In the genomic region with DNA sequence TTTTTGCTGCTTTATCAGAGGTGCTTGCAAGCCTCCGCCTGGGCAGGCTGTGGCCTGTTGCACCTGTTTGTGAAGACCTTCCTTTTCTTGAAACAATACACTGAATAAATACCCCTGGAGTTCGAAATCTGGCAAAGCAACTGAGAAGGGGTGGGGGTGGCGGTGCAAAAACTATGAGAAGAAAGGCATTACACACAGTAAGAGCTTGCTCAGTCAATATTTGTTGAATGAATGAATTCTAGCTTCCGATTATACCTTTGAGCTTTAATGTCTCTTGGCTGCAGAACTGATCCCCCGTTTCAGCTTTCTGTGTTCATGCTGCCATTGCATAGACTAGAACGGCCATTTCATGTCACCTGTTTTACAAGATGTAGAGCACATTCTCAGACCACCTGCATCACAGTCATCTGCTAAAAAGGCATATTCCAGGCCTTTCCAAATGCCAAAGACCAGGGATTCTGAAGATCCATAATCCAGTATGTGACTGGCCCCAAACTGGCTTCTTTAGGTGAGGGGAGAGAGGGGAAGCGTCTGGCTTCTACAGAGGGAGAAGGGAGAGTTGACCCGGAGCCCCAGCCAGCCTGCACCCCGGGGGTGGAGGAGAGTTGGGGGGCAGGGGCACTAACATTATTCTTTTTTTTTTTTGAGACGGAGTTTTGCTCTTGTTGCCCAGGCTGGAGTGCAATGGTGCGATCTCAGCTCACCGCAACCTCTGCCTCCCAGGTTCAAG, we compare ENCODE assay signal across 1 cellular context.
TF ChIP-seq lines count a peak whose summit lies in the region.

No MANE protein-coding gene starts in this region.

TF ChIP-seq in HepG2, 621 proteins besides CTCF, POLR2A, EP300 and RAD21 (continued from another document and continues in another):
- no peak for TF ChIP-seq CCAR2 (optimal IDR thresholded peaks at IDR 0.05; ENCODE audit: low read depth, low read length)
- TF ChIP-seq HOXD1 (CRISPR knock-in tag; IDR thresholded peaks at IDR 0.05), result peak; percentile 30; the same call in 1 of the 2 replicates
- TF ChIP-seq MAZ (IDR thresholded peaks at IDR 0.05; ENCODE audit: borderline replicate concordance, low read depth, low read length), result no peak
- TF ChIP-seq MAZ (CRISPR knock-in tag; IDR thresholded peaks at IDR 0.05; ENCODE audit: low read depth), result no peak
- TF ChIP-seq, protein P1, sequence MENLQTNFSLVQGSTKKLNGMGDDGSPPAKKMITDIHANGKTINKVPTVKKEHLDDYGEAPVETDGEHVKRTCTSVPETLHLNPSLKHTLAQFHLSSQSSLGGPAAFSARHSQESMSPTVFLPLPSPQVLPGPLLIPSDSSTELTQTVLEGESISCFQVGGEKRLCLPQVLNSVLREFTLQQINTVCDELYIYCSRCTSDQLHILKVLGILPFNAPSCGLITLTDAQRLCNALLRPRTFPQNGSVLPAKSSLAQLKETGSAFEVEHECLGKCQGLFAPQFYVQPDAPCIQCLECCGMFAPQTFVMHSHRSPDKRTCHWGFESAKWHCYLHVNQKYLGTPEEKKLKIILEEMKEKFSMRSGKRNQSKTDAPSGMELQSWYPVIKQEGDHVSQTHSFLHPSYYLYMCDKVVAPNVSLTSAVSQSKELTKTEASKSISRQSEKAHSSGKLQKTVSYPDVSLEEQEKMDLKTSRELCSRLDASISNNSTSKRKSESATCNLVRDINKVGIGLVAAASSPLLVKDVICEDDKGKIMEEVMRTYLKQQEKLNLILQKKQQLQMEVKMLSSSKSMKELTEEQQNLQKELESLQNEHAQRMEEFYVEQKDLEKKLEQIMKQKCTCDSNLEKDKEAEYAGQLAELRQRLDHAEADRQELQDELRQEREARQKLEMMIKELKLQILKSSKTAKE (CRISPR knock-in tag; IDR thresholded peaks at IDR 0.05; ENCODE audit: borderline replicate concordance), result 0 out of 2 replicates have a peak, but pooled peaks have one; percentile 53
- TF ChIP-seq SP4 (CRISPR knock-in tag; IDR thresholded peaks at IDR 0.05), result 0 out of 2 replicates have a peak, but pooled peaks have one; percentile 21
- TF ChIP-seq ZNF746 (CRISPR knock-in tag; IDR thresholded peaks at IDR 0.05), result peak; percentile 59; the same call in 1 of the 2 replicates
- no peak for TF ChIP-seq ZNF296 (CRISPR knock-in tag; conservative IDR thresholded peaks at IDR 0.05)
- no peak for TF ChIP-seq NFE2L2 (IDR thresholded peaks at IDR 0.05; ENCODE audit: low read length)
- TF ChIP-seq ZNF333 (CRISPR knock-in tag; IDR thresholded peaks at IDR 0.05; ENCODE audit: borderline replicate concordance), result no peak
- no peak for TF ChIP-seq NKX3-1 (CRISPR knock-in tag; IDR thresholded peaks at IDR 0.05)
- TF ChIP-seq, protein P2, sequence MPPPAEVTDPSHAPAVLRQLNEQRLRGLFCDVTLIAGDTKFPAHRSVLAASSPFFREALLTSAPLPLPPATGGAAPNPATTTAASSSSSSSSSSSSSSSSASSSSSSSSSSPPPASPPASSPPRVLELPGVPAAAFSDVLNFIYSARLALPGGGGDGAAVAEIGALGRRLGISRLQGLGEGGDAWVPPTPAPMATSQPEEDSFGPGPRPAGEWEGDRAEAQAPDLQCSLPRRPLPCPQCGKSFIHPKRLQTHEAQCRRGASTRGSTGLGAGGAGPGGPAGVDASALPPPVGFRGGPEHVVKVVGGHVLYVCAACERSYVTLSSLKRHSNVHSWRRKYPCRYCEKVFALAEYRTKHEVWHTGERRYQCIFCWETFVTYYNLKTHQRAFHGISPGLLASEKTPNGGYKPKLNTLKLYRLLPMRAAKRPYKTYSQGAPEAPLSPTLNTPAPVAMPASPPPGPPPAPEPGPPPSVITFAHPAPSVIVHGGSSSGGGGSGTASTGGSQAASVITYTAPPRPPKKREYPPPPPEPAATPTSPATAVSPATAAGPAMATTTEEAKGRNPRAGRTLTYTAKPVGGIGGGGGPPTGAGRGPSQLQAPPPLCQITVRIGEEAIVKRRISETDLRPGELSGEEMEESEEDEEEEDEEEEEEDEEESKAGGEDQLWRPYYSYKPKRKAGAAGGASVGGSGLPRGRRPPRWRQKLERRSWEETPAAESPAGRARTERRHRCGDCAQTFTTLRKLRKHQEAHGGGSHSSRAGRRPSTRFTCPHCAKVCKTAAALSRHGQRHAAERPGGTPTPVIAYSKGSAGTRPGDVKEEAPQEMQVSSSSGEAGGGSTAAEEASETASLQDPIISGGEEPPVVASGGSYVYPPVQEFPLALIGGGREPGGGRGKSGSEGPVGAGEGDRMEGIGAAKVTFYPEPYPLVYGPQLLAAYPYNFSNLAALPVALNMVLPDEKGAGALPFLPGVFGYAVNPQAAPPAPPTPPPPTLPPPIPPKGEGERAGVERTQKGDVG (CRISPR knock-in tag; IDR thresholded peaks at IDR 0.05; ENCODE audit: borderline replicate concordance), result no peak
- TF ChIP-seq ZNF709 (CRISPR knock-in tag; IDR thresholded peaks at IDR 0.05), result no peak
- TF ChIP-seq RFX1 (IDR thresholded peaks at IDR 0.05), result no peak
- no peak for TF ChIP-seq NR3C1 (CRISPR knock-in tag; IDR thresholded peaks at IDR 0.05)
- TF ChIP-seq MTA3 (CRISPR knock-in tag; IDR thresholded peaks at IDR 0.05), result no peak
- TF ChIP-seq TBX3 (IDR thresholded peaks at IDR 0.05; ENCODE audit: borderline replicate concordance), result no peak
- TF ChIP-seq PRMT3 (CRISPR knock-in tag; IDR thresholded peaks at IDR 0.05; ENCODE audit: borderline replicate concordance, low read depth), result no peak
- TF ChIP-seq ZSCAN12 (CRISPR knock-in tag; IDR thresholded peaks at IDR 0.05), result no peak
- TF ChIP-seq, protein P3, sequence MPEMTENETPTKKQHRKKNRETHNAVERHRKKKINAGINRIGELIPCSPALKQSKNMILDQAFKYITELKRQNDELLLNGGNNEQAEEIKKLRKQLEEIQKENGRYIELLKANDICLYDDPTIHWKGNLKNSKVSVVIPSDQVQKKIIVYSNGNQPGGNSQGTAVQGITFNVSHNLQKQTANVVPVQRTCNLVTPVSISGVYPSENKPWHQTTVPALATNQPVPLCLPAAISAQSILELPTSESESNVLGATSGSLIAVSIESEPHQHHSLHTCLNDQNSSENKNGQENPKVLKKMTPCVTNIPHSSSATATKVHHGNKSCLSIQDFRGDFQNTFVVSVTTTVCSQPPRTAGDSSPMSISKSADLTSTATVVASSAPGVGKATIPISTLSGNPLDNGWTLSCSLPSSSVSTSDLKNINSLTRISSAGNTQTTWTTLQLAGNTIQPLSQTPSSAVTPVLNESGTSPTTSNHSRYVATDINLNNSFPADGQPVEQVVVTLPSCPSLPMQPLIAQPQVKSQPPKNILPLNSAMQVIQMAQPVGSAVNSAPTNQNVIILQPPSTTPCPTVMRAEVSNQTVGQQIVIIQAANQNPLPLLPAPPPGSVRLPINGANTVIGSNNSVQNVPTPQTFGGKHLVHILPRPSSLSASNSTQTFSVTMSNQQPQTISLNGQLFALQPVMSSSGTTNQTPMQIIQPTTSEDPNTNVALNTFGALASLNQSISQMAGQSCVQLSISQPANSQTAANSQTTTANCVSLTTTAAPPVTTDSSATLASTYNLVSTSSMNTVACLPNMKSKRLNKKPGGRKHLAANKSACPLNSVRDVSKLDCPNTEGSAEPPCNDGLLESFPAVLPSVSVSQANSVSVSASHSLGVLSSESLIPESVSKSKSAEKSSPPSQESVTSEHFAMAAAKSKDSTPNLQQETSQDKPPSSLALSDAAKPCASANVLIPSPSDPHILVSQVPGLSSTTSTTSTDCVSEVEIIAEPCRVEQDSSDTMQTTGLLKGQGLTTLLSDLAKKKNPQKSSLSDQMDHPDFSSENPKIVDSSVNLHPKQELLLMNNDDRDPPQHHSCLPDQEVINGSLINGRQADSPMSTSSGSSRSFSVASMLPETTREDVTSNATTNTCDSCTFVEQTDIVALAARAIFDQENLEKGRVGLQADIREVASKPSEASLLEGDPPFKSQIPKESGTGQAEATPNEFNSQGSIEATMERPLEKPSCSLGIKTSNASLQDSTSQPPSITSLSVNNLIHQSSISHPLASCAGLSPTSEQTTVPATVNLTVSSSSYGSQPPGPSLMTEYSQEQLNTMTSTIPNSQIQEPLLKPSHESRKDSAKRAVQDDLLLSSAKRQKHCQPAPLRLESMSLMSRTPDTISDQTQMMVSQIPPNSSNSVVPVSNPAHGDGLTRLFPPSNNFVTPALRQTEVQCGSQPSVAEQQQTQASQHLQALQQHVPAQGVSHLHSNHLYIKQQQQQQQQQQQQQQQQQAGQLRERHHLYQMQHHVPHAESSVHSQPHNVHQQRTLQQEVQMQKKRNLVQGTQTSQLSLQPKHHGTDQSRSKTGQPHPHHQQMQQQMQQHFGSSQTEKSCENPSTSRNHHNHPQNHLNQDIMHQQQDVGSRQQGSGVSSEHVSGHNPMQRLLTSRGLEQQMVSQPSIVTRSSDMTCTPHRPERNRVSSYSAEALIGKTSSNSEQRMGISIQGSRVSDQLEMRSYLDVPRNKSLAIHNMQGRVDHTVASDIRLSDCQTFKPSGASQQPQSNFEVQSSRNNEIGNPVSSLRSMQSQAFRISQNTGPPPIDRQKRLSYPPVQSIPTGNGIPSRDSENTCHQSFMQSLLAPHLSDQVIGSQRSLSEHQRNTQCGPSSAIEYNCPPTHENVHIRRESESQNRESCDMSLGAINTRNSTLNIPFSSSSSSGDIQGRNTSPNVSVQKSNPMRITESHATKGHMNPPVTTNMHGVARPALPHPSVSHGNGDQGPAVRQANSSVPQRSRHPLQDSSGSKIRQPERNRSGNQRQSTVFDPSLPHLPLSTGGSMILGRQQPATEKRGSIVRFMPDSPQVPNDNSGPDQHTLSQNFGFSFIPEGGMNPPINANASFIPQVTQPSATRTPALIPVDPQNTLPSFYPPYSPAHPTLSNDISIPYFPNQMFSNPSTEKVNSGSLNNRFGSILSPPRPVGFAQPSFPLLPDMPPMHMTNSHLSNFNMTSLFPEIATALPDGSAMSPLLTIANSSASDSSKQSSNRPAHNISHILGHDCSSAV (CRISPR knock-in tag; IDR thresholded peaks at IDR 0.05; ENCODE audit: borderline replicate concordance), result no peak
- no peak for TF ChIP-seq ZNF7 (CRISPR knock-in tag; IDR thresholded peaks at IDR 0.05)
- TF ChIP-seq, protein P4, sequence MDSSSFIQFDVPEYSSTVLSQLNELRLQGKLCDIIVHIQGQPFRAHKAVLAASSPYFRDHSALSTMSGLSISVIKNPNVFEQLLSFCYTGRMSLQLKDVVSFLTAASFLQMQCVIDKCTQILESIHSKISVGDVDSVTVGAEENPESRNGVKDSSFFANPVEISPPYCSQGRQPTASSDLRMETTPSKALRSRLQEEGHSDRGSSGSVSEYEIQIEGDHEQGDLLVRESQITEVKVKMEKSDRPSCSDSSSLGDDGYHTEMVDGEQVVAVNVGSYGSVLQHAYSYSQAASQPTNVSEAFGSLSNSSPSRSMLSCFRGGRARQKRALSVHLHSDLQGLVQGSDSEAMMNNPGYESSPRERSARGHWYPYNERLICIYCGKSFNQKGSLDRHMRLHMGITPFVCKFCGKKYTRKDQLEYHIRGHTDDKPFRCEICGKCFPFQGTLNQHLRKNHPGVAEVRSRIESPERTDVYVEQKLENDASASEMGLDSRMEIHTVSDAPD (CRISPR knock-in tag; IDR thresholded peaks at IDR 0.05), result no peak
- TF ChIP-seq TCF7 (IDR thresholded peaks at IDR 0.05; ENCODE audit: low read depth), result peak; percentile 94
- TF ChIP-seq, protein P5, sequence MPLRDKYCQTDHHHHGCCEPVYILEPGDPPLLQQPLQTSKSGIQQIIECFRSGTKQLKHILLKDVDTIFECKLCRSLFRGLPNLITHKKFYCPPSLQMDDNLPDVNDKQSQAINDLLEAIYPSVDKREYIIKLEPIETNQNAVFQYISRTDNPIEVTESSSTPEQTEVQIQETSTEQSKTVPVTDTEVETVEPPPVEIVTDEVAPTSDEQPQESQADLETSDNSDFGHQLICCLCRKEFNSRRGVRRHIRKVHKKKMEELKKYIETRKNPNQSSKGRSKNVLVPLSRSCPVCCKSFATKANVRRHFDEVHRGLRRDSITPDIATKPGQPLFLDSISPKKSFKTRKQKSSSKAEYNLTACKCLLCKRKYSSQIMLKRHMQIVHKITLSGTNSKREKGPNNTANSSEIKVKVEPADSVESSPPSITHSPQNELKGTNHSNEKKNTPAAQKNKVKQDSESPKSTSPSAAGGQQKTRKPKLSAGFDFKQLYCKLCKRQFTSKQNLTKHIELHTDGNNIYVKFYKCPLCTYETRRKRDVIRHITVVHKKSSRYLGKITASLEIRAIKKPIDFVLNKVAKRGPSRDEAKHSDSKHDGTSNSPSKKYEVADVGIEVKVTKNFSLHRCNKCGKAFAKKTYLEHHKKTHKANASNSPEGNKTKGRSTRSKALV (CRISPR knock-in tag; IDR thresholded peaks at IDR 0.05), result no peak
- TF ChIP-seq, protein P6, sequence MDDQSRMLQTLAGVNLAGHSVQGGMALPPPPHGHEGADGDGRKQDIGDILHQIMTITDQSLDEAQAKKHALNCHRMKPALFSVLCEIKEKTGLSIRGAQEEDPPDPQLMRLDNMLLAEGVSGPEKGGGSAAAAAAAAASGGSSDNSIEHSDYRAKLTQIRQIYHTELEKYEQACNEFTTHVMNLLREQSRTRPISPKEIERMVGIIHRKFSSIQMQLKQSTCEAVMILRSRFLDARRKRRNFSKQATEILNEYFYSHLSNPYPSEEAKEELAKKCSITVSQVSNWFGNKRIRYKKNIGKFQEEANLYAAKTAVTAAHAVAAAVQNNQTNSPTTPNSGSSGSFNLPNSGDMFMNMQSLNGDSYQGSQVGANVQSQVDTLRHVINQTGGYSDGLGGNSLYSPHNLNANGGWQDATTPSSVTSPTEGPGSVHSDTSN (CRISPR knock-in tag; IDR thresholded peaks at IDR 0.05; ENCODE audit: borderline replicate concordance), result no peak
- TF ChIP-seq, protein P7, sequence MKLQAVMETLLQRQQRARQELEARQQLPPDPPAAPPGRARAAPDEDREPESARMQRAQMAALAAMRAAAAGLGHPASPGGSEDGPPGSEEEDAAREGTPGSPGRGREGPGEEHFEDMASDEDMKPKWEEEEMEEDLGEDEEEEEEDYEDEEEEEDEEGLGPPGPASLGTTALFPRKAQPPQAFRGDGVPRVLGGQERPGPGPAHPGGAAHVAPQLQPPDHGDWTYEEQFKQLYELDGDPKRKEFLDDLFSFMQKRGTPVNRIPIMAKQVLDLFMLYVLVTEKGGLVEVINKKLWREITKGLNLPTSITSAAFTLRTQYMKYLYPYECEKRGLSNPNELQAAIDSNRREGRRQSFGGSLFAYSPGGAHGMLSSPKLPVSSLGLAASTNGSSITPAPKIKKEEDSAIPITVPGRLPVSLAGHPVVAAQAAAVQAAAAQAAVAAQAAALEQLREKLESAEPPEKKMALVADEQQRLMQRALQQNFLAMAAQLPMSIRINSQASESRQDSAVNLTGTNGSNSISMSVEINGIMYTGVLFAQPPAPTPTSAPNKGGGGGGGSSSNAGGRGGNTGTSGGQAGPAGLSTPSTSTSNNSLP (IDR thresholded peaks at IDR 0.05; ENCODE audit: low read depth, low read length), result peak; percentile 86
- no peak for TF ChIP-seq XRCC5 (optimal IDR thresholded peaks at IDR 0.05; ENCODE audit: low read length)
- TF ChIP-seq CHD4 (IDR thresholded peaks at IDR 0.05; ENCODE audit: borderline replicate concordance, low read length), result 0 out of 2 replicates have a peak, but pooled peaks have one; percentile 56
- peak; percentile 91 for TF ChIP-seq SOX5 (CRISPR knock-in tag; IDR thresholded peaks at IDR 0.05; ENCODE audit: borderline replicate concordance)
- TF ChIP-seq ZNF672 (CRISPR knock-in tag; IDR thresholded peaks at IDR 0.05), result no peak
- peak; percentile 76 for TF ChIP-seq TBX2 (CRISPR knock-in tag; IDR thresholded peaks at IDR 0.05; ENCODE audit: borderline replicate concordance)
- TF ChIP-seq ZNF260 (CRISPR knock-in tag; IDR thresholded peaks at IDR 0.05; ENCODE audit: borderline replicate concordance, low read depth), result no peak
- TF ChIP-seq ZNF605 (CRISPR knock-in tag; IDR thresholded peaks at IDR 0.05), result no peak
